Comparison of ENCODE assay signal across 8 cellular contexts in genomic region chr20:17281478-17281877, GRCh38. TPM values are rescaled to one million over a fixed set of nuclear protein-coding genes. Genes with fewer than 3 reads are reported as not detected.
A peak's percentile ranks its signal among the peaks of the same experiment; 100 is the strongest.
DNase-seq lines count a peak whose midpoint lies in the region; ATAC-seq and TF ChIP-seq lines count a peak whose summit lies in the region.

No MANE protein-coding gene starts in this region.

- no peak overlapping the region for H3K4me3 Mint-ChIP-seq in stimulated activated naive CD8-positive, alpha-beta T cell treated with anti-CD3 and anti-CD28 coated beads, Interleukin-15, amount 100 ng/mL, for 72 hours

- ATAC-seq in stimulated activated naive CD8-positive, alpha-beta T cell treated with anti-CD3 and anti-CD28 coated beads, Interleukin-15, Interleukin-2, amounts not matched to agents 100 U/mL and 50 U/mL, for 24 hours = no peak
- no peak for ATAC-seq in stimulated activated naive CD8-positive, alpha-beta T cell treated with anti-CD3 and anti-CD28 coated beads, Interleukin-15, amount 100 ng/mL, for 72 hours
- no peak for ATAC-seq in GM19467 (IDR thresholded peaks at IDR 0.05; ENCODE audit: unreplicated experiment)
- ATAC-seq in HG02973 (IDR thresholded peaks at IDR 0.05; ENCODE audit: unreplicated experiment) = no peak

- no peaks in the 10 kb centered on the region for H3K27me3 Mint-ChIP-seq in stimulated activated naive CD8-positive, alpha-beta T cell treated with anti-CD3 and anti-CD28 coated beads, Interleukin-15, amount 100 ng/mL, for 72 hours

- no peak overlapping the region for H3K4me3 ChIP-seq in epithelial cell of esophagus (ENCODE audit: low read length)

- H3K9me3 Mint-ChIP-seq in stimulated activated naive CD8-positive, alpha-beta T cell treated with anti-CD3 and anti-CD28 coated beads, Interleukin-15, amount 100 ng/mL, for 72 hours = peaks cover 9 to 11% of the 10 kb centered on the region in 2 donors

- no peaks in the 10 kb centered on the region for H3K4me1 Mint-ChIP-seq in stimulated activated naive CD8-positive, alpha-beta T cell treated with anti-CD3 and anti-CD28 coated beads, Interleukin-15, amount 100 ng/mL, for 72 hours

- H3K27ac Mint-ChIP-seq in stimulated activated naive CD8-positive, alpha-beta T cell treated with anti-CD3 and anti-CD28 coated beads, Interleukin-15, amount 100 ng/mL, for 72 hours = no peak overlapping the region

- peak; percentile 25 for DNase-seq in stimulated activated naive CD8-positive, alpha-beta T cell treated with anti-CD3 and anti-CD28 coated beads, Interleukin-15, Interleukin-2, amounts not matched to agents 100 U/mL and 50 U/mL, for 24 hours
- DNase-seq in stimulated activated naive CD8-positive, alpha-beta T cell treated with anti-CD3 and anti-CD28 coated beads, Interleukin-15, amount 100 ng/mL, for 72 hours = no peak
- peak; percentile 20 for DNase-seq in NCI-H460 (ENCODE audit: extremely low read depth, low read depth)
- DNase-seq in epithelial cell of esophagus (ENCODE audit: low read depth) = peak; percentile 13
- DNase-seq in hippocampal formation (lab: John Stamatoyannopoulos, UW) = no peak
- no peak for DNase-seq in stimulated activated naive CD4-positive, alpha-beta T cell treated with Interleukin-2 at 50 U/mL for 16 hours (lab: John Stamatoyannopoulos, UW)

- TF ChIP-seq CTCF in epithelial cell of esophagus (IDR thresholded peaks at IDR 0.05; ENCODE audit: insufficient read depth, low read depth, low read length, missing control alignments) = no peak

RNA-seq across cellular contexts. Expression of gene PCSK2, which starts 54.6 kb away (rescaled TPM):
- total RNA-seq in NCI-H460 (2014; rRNA removed; shearing (Covaris generic)) = 0.77 and 1.2 TPM in 2 replicates
- 0.30 and 0.79 TPM in 2 replicates for polyA plus RNA-seq in NCI-H460 (2014; cell fraction: nucleus; rRNA removed)

Comparison
In these comparisons a context has a peak if more than half of its experiments do, and no peak if none do; other contexts are left out.
1. DNase-seq: peak in stimulated activated naive CD8-positive, alpha-beta T cell treated with anti-CD3 and anti-CD28 coated beads, Interleukin-15, Interleukin-2, amounts not matched to agents 100 U/mL and 50 U/mL, for 24 hours (single experiment), NCI-H460 (single experiment) and epithelial cell of esophagus (single experiment); none in stimulated activated naive CD8-positive, alpha-beta T cell treated with anti-CD3 and anti-CD28 coated beads, Interleukin-15, amount 100 ng/mL, for 72 hours (0 of 2), hippocampal formation (0 of 2) and stimulated activated naive CD4-positive, alpha-beta T cell treated with Interleukin-2 at 50 U/mL for 16 hours (single experiment).